In the genomic region with DNA sequence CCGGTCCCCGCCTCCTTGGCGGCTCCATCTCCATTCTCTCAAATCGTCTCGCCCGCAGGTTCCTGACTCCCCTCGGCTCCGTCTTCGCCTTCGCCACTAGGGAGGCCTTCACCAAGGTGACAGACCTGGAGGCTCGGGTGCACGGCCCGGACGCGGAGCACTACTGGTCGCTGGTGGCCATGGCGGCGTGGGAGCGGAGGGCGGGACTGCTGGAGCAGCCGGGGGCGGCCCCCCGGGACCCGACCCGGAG, we compare ENCODE assay signal across 9 cellular contexts. TPM values are rescaled to one million over a fixed set of nuclear protein-coding genes. Genes with fewer than 3 reads are reported as not detected.
DNase-seq lines count a peak whose midpoint lies in the region; ATAC-seq and TF ChIP-seq lines count a peak whose summit lies in the region.
"Had no signal": no experiment of that assay in that cellular context is flagged by ENCODE, and none has a peak within 500 bp of the region (broad histone marks: within the 10 kb centered on the region; RNA-seq: fewer than 3 reads in every experiment).

No MANE protein-coding gene starts in this region.

- TF ChIP-seq CTCF in kidney epithelial cell (IDR thresholded peaks at IDR 0.05; ENCODE audit: insufficient read depth, low read length, poor library complexity, severe bottlenecking): no peak
- TF ChIP-seq CTCF in thyroid gland (IDR thresholded peaks at IDR 0.05): no peak

- H3K4me3 ChIP-seq in kidney epithelial cell (ENCODE audit: low read depth, low read length): peak overlapping the region; percentile 62
- H3K4me3 ChIP-seq in thyroid gland (replicated peaks in 1 of 3): peak overlapping the region; percentile 40 to 63 (median 59)

- DNase-seq in activated T-cell treated with anti-CD3 and anti-CD28 coated beads, Interleukin-2, amount 50 U/mL, for 4 hours: no peak
- no peak for DNase-seq in activated T-cell treated with anti-CD3 and anti-CD28 coated beads, Interleukin-2, amount 50 U/mL, for 48 hours
- no peak for DNase-seq in activated T-helper 2 cell treated with anti-CD3 and anti-CD28 coated beads, Interferon-gamma antibody, Interleukin-2, Interleukin-4, amounts not matched to agents 10 μg/mL and 5 μg/mL and 100 μg/mL, durations not matched to agents 14 hours and 24 hours and 36 hours (ENCODE audit: low spot score)
- DNase-seq in kidney epithelial cell (ENCODE audit: low read depth): no peak
- no peak for DNase-seq in thyroid gland
- DNase-seq in LoVo (ENCODE audit: low spot score): no peak

- no peaks in the 10 kb centered on the region for H3K9me3 ChIP-seq in thyroid gland

- no peaks in the 10 kb centered on the region for H3K36me3 Mint-ChIP-seq in activated T-cell treated with anti-CD3 and anti-CD28 coated beads, Interleukin-2, amount 50 U/mL, for 4 hours (ENCODE audit: insufficient read depth)
- H3K36me3 Mint-ChIP-seq in activated T-helper 2 cell treated with anti-CD3 and anti-CD28 coated beads, Interferon-gamma antibody, Interleukin-2, Interleukin-4, amounts not matched to agents 10 μg/mL and 5 μg/mL and 100 μg/mL, durations not matched to agents 14 hours and 24 hours and 36 hours (ENCODE audit: low read depth): no peaks in the 10 kb centered on the region

- H3K4me1 Mint-ChIP-seq in activated T-cell treated with anti-CD3 and anti-CD28 coated beads, Interleukin-2, amount 50 U/mL, for 4 hours (ENCODE audit: low read depth): peaks cover 23% of the 10 kb centered on the region
- H3K4me1 Mint-ChIP-seq in activated T-helper 2 cell treated with anti-CD3 and anti-CD28 coated beads, Interferon-gamma antibody, Interleukin-2, Interleukin-4, amounts not matched to agents 10 μg/mL and 5 μg/mL and 100 μg/mL, durations not matched to agents 14 hours and 24 hours and 36 hours (ENCODE audit: low read depth): peaks cover 21% of the 10 kb centered on the region

- ATAC-seq in activated T-cell treated with anti-CD3 and anti-CD28 coated beads, Interleukin-2, amount 50 U/mL, for 4 hours: no peak
- ATAC-seq in esophagus mucosa (no peak), GM21786 (IDR thresholded peaks at IDR 0.05; ENCODE audit: unreplicated experiment) (no peak)

- H3K27me3 ChIP-seq in kidney epithelial cell (ENCODE audit: control insufficient read depth, insufficient read depth, low read length) (peaks cover 34% of the 10 kb centered on the region), thyroid gland (peaks cover 3% of the 10 kb centered on the region)

- H3K4me1 ChIP-seq in thyroid gland: peaks cover 15 to 30% of the 10 kb centered on the region in 2 donors

- TF ChIP-seq POLR2A in thyroid gland (IDR thresholded peaks at IDR 0.05): no peak

- H3K27ac Mint-ChIP-seq in activated T-helper 2 cell treated with anti-CD3 and anti-CD28 coated beads, Interferon-gamma antibody, Interleukin-2, Interleukin-4, amounts not matched to agents 10 μg/mL and 5 μg/mL and 100 μg/mL, durations not matched to agents 14 hours and 24 hours and 36 hours: no peak overlapping the region

- WGBS in thyroid gland, 2 donors: 0 to 1% methylated on average over 14 to 24 of the region's 25 CpGs

- H3K27me3 Mint-ChIP-seq in activated T-cell treated with anti-CD3 and anti-CD28 coated beads, Interleukin-2, amount 50 U/mL, for 4 hours (ENCODE audit: low read depth): peaks cover 34% of the 10 kb centered on the region
- H3K27me3 Mint-ChIP-seq in activated T-helper 2 cell treated with anti-CD3 and anti-CD28 coated beads, Interferon-gamma antibody, Interleukin-2, Interleukin-4, amounts not matched to agents 10 μg/mL and 5 μg/mL and 100 μg/mL, durations not matched to agents 14 hours and 24 hours and 36 hours (ENCODE audit: low read depth): peaks cover 40% of the 10 kb centered on the region

- H3K36me3 ChIP-seq in kidney epithelial cell (ENCODE audit: control insufficient read depth, insufficient read depth, low read length) (no peaks in the 10 kb centered on the region), thyroid gland (no peaks in the 10 kb centered on the region)

- H3K4me3 Mint-ChIP-seq in activated T-cell treated with anti-CD3 and anti-CD28 coated beads, Interleukin-2, amount 50 U/mL, for 4 hours: peak overlapping the region; percentile 75
- peak overlapping the region; percentile 78 for H3K4me3 Mint-ChIP-seq in activated T-helper 2 cell treated with anti-CD3 and anti-CD28 coated beads, Interferon-gamma antibody, Interleukin-2, Interleukin-4, amounts not matched to agents 10 μg/mL and 5 μg/mL and 100 μg/mL, durations not matched to agents 14 hours and 24 hours and 36 hours (ENCODE audit: low read depth)

- no peaks in the 10 kb centered on the region for H3K9me3 Mint-ChIP-seq in activated T-cell treated with anti-CD3 and anti-CD28 coated beads, Interleukin-2, amount 50 U/mL, for 4 hours
- H3K9me3 Mint-ChIP-seq in activated T-helper 2 cell treated with anti-CD3 and anti-CD28 coated beads, Interferon-gamma antibody, Interleukin-2, Interleukin-4, amounts not matched to agents 10 μg/mL and 5 μg/mL and 100 μg/mL, durations not matched to agents 14 hours and 24 hours and 36 hours: no peaks in the 10 kb centered on the region

- intact Hi-C loops in activated T-helper 2 cell treated with anti-CD3 and anti-CD28 coated beads, Interferon-gamma antibody, Interleukin-2, Interleukin-4, amounts not matched to agents 10 μg/mL and 5 μg/mL and 100 μg/mL, durations not matched to agents 14 hours and 24 hours and 36 hours (cut with micrococcal nuclease): no loop called here
- intact Hi-C loops in thyroid gland (cut with DNase I): loop anchor here (5.0 kb wide), 1 partner anchor 47 kb away; no protein-coding TSS in a partner anchor

- H3K27ac ChIP-seq in thyroid gland: peak overlapping the region; percentile 83 to 95 (median 85)

RNA-seq across cellular contexts. Expression of gene GLTPD2, which starts 0.9 kb away (rescaled TPM):
- total RNA-seq in activated T-cell treated with anti-CD3 and anti-CD28 coated beads, Interleukin-2, amount 50 U/mL, for 4 hours: not detected
- total RNA-seq in activated T-helper 2 cell treated with anti-CD3 and anti-CD28 coated beads, Interferon-gamma antibody, Interleukin-2, Interleukin-4, amounts not matched to agents 10 μg/mL and 5 μg/mL and 100 μg/mL, durations not matched to agents 14 hours and 24 hours and 36 hours: not detected in 2 replicates
- total RNA-seq in kidney epithelial cell (not detected in 2 replicates), thyroid gland (not detected), esophagus mucosa (not detected)
- total RNA-seq: glomerular endothelial cell had no signal

RNA-seq across cellular contexts. Expression of gene VMO1, which starts 3.5 kb away (rescaled TPM):
- total RNA-seq in activated T-cell treated with anti-CD3 and anti-CD28 coated beads, Interleukin-2, amount 50 U/mL, for 4 hours: under 1 TPM in 1 of 3 donors, not detected in 2; 0.33 TPM
- 0.28 and 0.46 TPM in 2 replicates for total RNA-seq in activated T-helper 2 cell treated with anti-CD3 and anti-CD28 coated beads, Interferon-gamma antibody, Interleukin-2, Interleukin-4, amounts not matched to agents 10 μg/mL and 5 μg/mL and 100 μg/mL, durations not matched to agents 14 hours and 24 hours and 36 hours
- total RNA-seq in kidney epithelial cell: not detected in 2 replicates
- total RNA-seq in thyroid gland: 1 to 10 TPM in 2 of 4 donors, not detected in 2; 1.8 to 4.0 TPM
- total RNA-seq in esophagus mucosa: 2.3 TPM
- total RNA-seq: glomerular endothelial cell had no signal

RNA-seq across cellular contexts. Expression of gene PSMB6, which starts 6.3 kb away (rescaled TPM):
- 100 to 1,000 TPM; 283 to 292 (median 291) TPM for total RNA-seq in activated T-cell treated with anti-CD3 and anti-CD28 coated beads, Interleukin-2, amount 50 U/mL, for 4 hours
- 215 and 220 TPM in 2 replicates for total RNA-seq in activated T-helper 2 cell treated with anti-CD3 and anti-CD28 coated beads, Interferon-gamma antibody, Interleukin-2, Interleukin-4, amounts not matched to agents 10 μg/mL and 5 μg/mL and 100 μg/mL, durations not matched to agents 14 hours and 24 hours and 36 hours
- 208 and 257 TPM in 2 replicates for total RNA-seq in kidney epithelial cell
- 100 to 1,000 TPM; 108 to 322 (median 141) TPM for total RNA-seq in thyroid gland
- 131 TPM for total RNA-seq in esophagus mucosa

RNA-seq across cellular contexts. Expression of gene PLD2, which starts 17.3 kb away (rescaled TPM):
- 10 to 100 TPM in 1 of 3 donors, 1 to 10 TPM in 2; 6.5 to 12.6 (median 8.9) TPM for total RNA-seq in activated T-cell treated with anti-CD3 and anti-CD28 coated beads, Interleukin-2, amount 50 U/mL, for 4 hours
- 22.3 and 26.6 TPM in 2 replicates for total RNA-seq in activated T-helper 2 cell treated with anti-CD3 and anti-CD28 coated beads, Interferon-gamma antibody, Interleukin-2, Interleukin-4, amounts not matched to agents 10 μg/mL and 5 μg/mL and 100 μg/mL, durations not matched to agents 14 hours and 24 hours and 36 hours
- total RNA-seq in kidney epithelial cell: 17.4 and 28.6 TPM in 2 replicates
- total RNA-seq in thyroid gland: 10 to 100 TPM; 10.7 to 20.0 (median 16.2) TPM
- total RNA-seq in esophagus mucosa: 117 TPM
